2 cellular contexts compared by ENCODE assay signal in the genomic region with DNA sequence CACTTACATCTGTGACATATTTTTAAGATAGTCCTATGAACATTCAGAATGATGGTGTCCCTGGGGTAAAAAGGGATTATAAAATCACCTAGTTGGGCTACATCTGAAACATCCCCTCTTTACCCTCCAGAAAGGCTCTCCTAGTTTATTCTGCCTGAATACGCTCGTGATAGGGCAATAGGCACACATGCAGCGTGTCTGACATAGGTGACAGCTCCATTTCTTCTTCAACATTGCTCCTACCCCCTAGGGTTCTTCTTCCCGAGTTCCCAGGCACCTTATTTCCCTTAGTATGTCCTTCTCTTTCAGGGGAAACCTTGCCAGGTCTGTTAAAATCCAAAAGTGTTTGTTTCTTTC.
TF ChIP-seq lines count a peak whose summit lies in the region.

No MANE protein-coding gene starts in this region.

TF ChIP-seq in A549, 52 proteins besides CTCF, POLR2A, EP300 and RAD21 (continued from another document):
- TF ChIP-seq, protein P1, sequence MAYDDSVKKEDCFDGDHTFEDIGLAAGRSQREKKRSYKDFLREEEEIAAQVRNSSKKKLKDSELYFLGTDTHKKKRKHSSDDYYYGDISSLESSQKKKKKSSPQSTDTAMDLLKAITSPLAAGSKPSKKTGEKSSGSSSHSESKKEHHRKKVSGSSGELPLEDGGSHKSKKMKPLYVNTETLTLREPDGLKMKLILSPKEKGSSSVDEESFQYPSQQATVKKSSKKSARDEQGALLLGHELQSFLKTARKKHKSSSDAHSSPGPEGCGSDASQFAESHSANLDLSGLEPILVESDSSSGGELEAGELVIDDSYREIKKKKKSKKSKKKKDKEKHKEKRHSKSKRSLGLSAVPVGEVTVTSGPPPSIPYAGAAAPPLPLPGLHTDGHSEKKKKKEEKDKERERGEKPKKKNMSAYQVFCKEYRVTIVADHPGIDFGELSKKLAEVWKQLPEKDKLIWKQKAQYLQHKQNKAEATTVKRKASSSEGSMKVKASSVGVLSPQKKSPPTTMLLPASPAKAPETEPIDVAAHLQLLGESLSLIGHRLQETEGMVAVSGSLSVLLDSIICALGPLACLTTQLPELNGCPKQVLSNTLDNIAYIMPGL (CRISPR knock-in tag; IDR thresholded peaks at IDR 0.05; ENCODE audit: borderline replicate concordance): no peak
- TF ChIP-seq MAFK (IDR thresholded peaks at IDR 0.05; ENCODE audit: partially characterized antibody): no peak
- TF ChIP-seq, protein P2, sequence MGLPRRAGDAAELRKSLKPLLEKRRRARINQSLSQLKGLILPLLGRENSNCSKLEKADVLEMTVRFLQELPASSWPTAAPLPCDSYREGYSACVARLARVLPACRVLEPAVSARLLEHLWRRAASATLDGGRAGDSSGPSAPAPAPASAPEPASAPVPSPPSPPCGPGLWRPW (IDR thresholded peaks at IDR 0.05): no peak
- TF ChIP-seq EHF (CRISPR knock-in tag; IDR thresholded peaks at IDR 0.05): no peak
- no peak for TF ChIP-seq EHMT2 (IDR thresholded peaks at IDR 0.05; ENCODE audit: low read depth)
- no peak for TF ChIP-seq FOXS1 (CRISPR knock-in tag; IDR thresholded peaks at IDR 0.05)
- TF ChIP-seq CBX8 (IDR thresholded peaks at IDR 0.05): no peak
- no peak for TF ChIP-seq CHD2 (IDR thresholded peaks at IDR 0.05; ENCODE audit: low read length, partially characterized antibody)
- no peak for TF ChIP-seq NR3C1 (IDR thresholded peaks at IDR 0.05)
- no peak for TF ChIP-seq CEBPB (IDR thresholded peaks at IDR 0.05)
- TF ChIP-seq HEYL (CRISPR knock-in tag; IDR thresholded peaks at IDR 0.05): no peak
- TF ChIP-seq RARB (CRISPR knock-in tag; IDR thresholded peaks at IDR 0.05): no peak
- TF ChIP-seq, protein P3, sequence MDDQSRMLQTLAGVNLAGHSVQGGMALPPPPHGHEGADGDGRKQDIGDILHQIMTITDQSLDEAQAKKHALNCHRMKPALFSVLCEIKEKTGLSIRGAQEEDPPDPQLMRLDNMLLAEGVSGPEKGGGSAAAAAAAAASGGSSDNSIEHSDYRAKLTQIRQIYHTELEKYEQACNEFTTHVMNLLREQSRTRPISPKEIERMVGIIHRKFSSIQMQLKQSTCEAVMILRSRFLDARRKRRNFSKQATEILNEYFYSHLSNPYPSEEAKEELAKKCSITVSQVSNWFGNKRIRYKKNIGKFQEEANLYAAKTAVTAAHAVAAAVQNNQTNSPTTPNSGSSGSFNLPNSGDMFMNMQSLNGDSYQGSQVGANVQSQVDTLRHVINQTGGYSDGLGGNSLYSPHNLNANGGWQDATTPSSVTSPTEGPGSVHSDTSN (IDR thresholded peaks at IDR 0.05): no peak
- TF ChIP-seq JUN (IDR thresholded peaks at IDR 0.05): no peak
- no peak for TF ChIP-seq SREBF2 (IDR thresholded peaks at IDR 0.05)
- TF ChIP-seq, protein P4, sequence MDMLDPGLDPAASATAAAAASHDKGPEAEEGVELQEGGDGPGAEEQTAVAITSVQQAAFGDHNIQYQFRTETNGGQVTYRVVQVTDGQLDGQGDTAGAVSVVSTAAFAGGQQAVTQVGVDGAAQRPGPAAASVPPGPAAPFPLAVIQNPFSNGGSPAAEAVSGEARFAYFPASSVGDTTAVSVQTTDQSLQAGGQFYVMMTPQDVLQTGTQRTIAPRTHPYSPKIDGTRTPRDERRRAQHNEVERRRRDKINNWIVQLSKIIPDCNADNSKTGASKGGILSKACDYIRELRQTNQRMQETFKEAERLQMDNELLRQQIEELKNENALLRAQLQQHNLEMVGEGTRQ (IDR thresholded peaks at IDR 0.05): no peak
- no peak for TF ChIP-seq GATA3 (IDR thresholded peaks at IDR 0.05; ENCODE audit: borderline replicate concordance)
- no peak for TF ChIP-seq TP53 (CRISPR knock-in tag; IDR thresholded peaks at IDR 0.05)

TF ChIP-seq in WTC11, 78 proteins besides CTCF, POLR2A, EP300 and RAD21 (continued from another document):
- TF ChIP-seq, protein P5, sequence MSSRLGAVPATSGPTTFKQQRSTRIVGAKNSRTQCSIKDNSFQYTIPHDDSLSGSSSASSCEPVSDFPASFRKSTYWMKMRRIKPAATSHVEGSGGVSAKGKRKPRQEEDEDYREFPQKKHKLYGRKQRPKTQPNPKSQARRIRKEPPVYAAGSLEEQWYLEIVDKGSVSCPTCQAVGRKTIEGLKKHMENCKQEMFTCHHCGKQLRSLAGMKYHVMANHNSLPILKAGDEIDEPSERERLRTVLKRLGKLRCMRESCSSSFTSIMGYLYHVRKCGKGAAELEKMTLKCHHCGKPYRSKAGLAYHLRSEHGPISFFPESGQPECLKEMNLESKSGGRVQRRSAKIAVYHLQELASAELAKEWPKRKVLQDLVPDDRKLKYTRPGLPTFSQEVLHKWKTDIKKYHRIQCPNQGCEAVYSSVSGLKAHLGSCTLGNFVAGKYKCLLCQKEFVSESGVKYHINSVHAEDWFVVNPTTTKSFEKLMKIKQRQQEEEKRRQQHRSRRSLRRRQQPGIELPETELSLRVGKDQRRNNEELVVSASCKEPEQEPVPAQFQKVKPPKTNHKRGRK (CRISPR knock-in tag; IDR thresholded peaks at IDR 0.05; ENCODE audit: borderline replicate concordance): no peak
- TF ChIP-seq ZNF232 (CRISPR knock-in tag; IDR thresholded peaks at IDR 0.05): no peak
- no peak for TF ChIP-seq ZNF416 (CRISPR knock-in tag; IDR thresholded peaks at IDR 0.05)
- TF ChIP-seq, protein P6, sequence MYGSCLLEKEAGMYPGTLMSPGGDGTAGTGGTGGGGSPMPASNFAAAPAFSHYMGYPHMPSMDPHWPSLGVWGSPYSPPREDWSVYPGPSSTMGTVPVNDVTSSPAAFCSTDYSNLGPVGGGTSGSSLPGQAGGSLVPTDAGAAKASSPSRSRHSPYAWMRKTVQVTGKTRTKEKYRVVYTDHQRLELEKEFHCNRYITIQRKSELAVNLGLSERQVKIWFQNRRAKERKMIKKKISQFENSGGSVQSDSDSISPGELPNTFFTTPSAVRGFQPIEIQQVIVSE (CRISPR knock-in tag; IDR thresholded peaks at IDR 0.05; ENCODE audit: borderline replicate concordance): no peak
- TF ChIP-seq PRRX2 (CRISPR knock-in tag; IDR thresholded peaks at IDR 0.05): no peak
- no peak for TF ChIP-seq IRF2 (CRISPR knock-in tag; IDR thresholded peaks at IDR 0.05; ENCODE audit: borderline replicate concordance, low read depth)
- TF ChIP-seq, protein P7, sequence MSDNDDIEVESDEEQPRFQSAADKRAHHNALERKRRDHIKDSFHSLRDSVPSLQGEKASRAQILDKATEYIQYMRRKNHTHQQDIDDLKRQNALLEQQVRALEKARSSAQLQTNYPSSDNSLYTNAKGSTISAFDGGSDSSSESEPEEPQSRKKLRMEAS (CRISPR knock-in tag; IDR thresholded peaks at IDR 0.05): no peak
- no peak for TF ChIP-seq KAT7 (CRISPR knock-in tag; IDR thresholded peaks at IDR 0.05; ENCODE audit: borderline replicate concordance)
- TF ChIP-seq OVOL2 (CRISPR knock-in tag; IDR thresholded peaks at IDR 0.05; ENCODE audit: borderline replicate concordance): no peak
